ENCODE assay signal across 1 cellular context in the genomic region with DNA sequence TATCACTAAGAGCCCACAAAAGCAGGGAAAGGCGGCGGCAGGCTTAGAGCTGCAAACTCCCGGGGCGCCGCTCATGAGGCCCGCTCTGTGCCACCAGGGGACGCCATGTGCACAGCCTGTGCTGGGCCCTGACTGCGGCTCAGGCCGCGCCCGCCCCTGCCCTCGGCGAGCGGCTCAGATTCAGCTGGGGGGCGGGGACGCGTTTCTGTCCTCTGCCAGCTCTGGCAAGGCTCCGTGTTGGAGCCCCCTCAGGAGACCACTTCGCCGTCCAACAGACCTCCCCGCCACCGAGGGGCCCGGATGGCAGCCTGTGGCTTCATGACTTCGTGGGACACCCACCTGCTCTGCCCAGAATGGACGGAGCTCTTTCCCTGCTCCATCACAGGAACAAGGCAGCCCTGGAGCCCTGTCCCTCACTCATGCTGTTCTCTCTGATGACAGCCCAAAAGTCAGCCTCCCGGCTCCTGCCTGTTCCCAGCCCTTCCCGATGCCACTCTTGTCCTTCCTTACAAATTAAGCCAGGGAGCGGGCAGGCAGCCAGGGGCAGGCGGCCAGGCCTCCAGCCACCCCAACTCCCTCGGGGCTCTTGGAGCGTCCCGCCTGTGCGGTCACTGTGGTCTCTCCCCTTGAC.
TF ChIP-seq lines count a peak whose summit lies in the region.

No MANE protein-coding gene starts in this region.

TF ChIP-seq in HepG2, 621 proteins besides CTCF, POLR2A, EP300 and RAD21 (continued from another document and continues in another):
- TF ChIP-seq ZIK1 (CRISPR knock-in tag; IDR thresholded peaks at IDR 0.05; ENCODE audit: borderline replicate concordance, low read depth): peak; percentile 68; the same call in 1 of the 2 replicates
- TF ChIP-seq XRCC5 (optimal IDR thresholded peaks at IDR 0.05; ENCODE audit: low read length): peak; percentile 42
- TF ChIP-seq ZNF597 (CRISPR knock-in tag; IDR thresholded peaks at IDR 0.05): no peak
- no peak for TF ChIP-seq ZEB1 (IDR thresholded peaks at IDR 0.05; ENCODE audit: insufficient replicate concordance, low read depth)
- TF ChIP-seq, protein P1, sequence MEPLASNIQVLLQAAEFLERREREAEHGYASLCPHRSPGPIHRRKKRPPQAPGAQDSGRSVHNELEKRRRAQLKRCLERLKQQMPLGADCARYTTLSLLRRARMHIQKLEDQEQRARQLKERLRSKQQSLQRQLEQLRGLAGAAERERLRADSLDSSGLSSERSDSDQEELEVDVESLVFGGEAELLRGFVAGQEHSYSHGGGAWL (CRISPR knock-in tag; IDR thresholded peaks at IDR 0.05): peak; percentile 60
- no peak for TF ChIP-seq HNF1B (CRISPR knock-in tag; IDR thresholded peaks at IDR 0.05)
- TF ChIP-seq ZNF567 (CRISPR knock-in tag; IDR thresholded peaks at IDR 0.05; ENCODE audit: borderline replicate concordance): peak; percentile 89; the same call in 1 of the 2 replicates
- TF ChIP-seq ZNF607 (CRISPR knock-in tag; IDR thresholded peaks at IDR 0.05; ENCODE audit: borderline replicate concordance): peak; percentile 65; the same call in 1 of the 2 replicates
- TF ChIP-seq, protein P2, sequence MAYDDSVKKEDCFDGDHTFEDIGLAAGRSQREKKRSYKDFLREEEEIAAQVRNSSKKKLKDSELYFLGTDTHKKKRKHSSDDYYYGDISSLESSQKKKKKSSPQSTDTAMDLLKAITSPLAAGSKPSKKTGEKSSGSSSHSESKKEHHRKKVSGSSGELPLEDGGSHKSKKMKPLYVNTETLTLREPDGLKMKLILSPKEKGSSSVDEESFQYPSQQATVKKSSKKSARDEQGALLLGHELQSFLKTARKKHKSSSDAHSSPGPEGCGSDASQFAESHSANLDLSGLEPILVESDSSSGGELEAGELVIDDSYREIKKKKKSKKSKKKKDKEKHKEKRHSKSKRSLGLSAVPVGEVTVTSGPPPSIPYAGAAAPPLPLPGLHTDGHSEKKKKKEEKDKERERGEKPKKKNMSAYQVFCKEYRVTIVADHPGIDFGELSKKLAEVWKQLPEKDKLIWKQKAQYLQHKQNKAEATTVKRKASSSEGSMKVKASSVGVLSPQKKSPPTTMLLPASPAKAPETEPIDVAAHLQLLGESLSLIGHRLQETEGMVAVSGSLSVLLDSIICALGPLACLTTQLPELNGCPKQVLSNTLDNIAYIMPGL (CRISPR knock-in tag; IDR thresholded peaks at IDR 0.05; ENCODE audit: borderline replicate concordance in 1 of 2, low read depth in 1 of 2): peak; percentile 42 to 81; a peak in 2 of 4 replicates
- peak; percentile 49; the same call in 1 of the 2 replicates for TF ChIP-seq ZNF619 (CRISPR knock-in tag; IDR thresholded peaks at IDR 0.05)
- peak; percentile 41; the same call in 1 of the 2 replicates for TF ChIP-seq TAF1 (CRISPR knock-in tag; IDR thresholded peaks at IDR 0.05)
- TF ChIP-seq THAP7 (CRISPR knock-in tag; IDR thresholded peaks at IDR 0.05): peak; percentile 81; the same call in 1 of the 2 replicates
- TF ChIP-seq RXRB (CRISPR knock-in tag; IDR thresholded peaks at IDR 0.05; ENCODE audit: borderline replicate concordance): 0 out of 2 replicates have a peak, but pooled peaks have one; percentile 11
- no peak for TF ChIP-seq SRSF4 (IDR thresholded peaks at IDR 0.05; ENCODE audit: low read depth, low read length, poor library complexity, severe bottlenecking)
- TF ChIP-seq TOPORS (CRISPR knock-in tag; IDR thresholded peaks at IDR 0.05): peak; percentile 79
- TF ChIP-seq ZNF878 (CRISPR knock-in tag; IDR thresholded peaks at IDR 0.05): no peak
- TF ChIP-seq KMT2A (CRISPR knock-in tag; IDR thresholded peaks at IDR 0.05): peak; percentile 75; the same call in 1 of the 2 replicates
- peak; percentile 73; the same call in 1 of the 2 replicates for TF ChIP-seq ZNF33B (CRISPR knock-in tag; IDR thresholded peaks at IDR 0.05)
- peak; percentile 74; the same call in 1 of the 2 replicates for TF ChIP-seq ZNF777 (CRISPR knock-in tag; IDR thresholded peaks at IDR 0.05)
- no peak for TF ChIP-seq THYN1 (CRISPR knock-in tag; IDR thresholded peaks at IDR 0.05; ENCODE audit: borderline replicate concordance, low read depth)
- no peak for TF ChIP-seq ZNF382 (CRISPR knock-in tag; IDR thresholded peaks at IDR 0.05; ENCODE audit: borderline replicate concordance)
- TF ChIP-seq NFKBIZ (CRISPR knock-in tag; IDR thresholded peaks at IDR 0.05): 0 out of 2 replicates have a peak, but pooled peaks have one; percentile 27
- TF ChIP-seq, protein P3, sequence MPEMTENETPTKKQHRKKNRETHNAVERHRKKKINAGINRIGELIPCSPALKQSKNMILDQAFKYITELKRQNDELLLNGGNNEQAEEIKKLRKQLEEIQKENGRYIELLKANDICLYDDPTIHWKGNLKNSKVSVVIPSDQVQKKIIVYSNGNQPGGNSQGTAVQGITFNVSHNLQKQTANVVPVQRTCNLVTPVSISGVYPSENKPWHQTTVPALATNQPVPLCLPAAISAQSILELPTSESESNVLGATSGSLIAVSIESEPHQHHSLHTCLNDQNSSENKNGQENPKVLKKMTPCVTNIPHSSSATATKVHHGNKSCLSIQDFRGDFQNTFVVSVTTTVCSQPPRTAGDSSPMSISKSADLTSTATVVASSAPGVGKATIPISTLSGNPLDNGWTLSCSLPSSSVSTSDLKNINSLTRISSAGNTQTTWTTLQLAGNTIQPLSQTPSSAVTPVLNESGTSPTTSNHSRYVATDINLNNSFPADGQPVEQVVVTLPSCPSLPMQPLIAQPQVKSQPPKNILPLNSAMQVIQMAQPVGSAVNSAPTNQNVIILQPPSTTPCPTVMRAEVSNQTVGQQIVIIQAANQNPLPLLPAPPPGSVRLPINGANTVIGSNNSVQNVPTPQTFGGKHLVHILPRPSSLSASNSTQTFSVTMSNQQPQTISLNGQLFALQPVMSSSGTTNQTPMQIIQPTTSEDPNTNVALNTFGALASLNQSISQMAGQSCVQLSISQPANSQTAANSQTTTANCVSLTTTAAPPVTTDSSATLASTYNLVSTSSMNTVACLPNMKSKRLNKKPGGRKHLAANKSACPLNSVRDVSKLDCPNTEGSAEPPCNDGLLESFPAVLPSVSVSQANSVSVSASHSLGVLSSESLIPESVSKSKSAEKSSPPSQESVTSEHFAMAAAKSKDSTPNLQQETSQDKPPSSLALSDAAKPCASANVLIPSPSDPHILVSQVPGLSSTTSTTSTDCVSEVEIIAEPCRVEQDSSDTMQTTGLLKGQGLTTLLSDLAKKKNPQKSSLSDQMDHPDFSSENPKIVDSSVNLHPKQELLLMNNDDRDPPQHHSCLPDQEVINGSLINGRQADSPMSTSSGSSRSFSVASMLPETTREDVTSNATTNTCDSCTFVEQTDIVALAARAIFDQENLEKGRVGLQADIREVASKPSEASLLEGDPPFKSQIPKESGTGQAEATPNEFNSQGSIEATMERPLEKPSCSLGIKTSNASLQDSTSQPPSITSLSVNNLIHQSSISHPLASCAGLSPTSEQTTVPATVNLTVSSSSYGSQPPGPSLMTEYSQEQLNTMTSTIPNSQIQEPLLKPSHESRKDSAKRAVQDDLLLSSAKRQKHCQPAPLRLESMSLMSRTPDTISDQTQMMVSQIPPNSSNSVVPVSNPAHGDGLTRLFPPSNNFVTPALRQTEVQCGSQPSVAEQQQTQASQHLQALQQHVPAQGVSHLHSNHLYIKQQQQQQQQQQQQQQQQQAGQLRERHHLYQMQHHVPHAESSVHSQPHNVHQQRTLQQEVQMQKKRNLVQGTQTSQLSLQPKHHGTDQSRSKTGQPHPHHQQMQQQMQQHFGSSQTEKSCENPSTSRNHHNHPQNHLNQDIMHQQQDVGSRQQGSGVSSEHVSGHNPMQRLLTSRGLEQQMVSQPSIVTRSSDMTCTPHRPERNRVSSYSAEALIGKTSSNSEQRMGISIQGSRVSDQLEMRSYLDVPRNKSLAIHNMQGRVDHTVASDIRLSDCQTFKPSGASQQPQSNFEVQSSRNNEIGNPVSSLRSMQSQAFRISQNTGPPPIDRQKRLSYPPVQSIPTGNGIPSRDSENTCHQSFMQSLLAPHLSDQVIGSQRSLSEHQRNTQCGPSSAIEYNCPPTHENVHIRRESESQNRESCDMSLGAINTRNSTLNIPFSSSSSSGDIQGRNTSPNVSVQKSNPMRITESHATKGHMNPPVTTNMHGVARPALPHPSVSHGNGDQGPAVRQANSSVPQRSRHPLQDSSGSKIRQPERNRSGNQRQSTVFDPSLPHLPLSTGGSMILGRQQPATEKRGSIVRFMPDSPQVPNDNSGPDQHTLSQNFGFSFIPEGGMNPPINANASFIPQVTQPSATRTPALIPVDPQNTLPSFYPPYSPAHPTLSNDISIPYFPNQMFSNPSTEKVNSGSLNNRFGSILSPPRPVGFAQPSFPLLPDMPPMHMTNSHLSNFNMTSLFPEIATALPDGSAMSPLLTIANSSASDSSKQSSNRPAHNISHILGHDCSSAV (CRISPR knock-in tag; IDR thresholded peaks at IDR 0.05; ENCODE audit: borderline replicate concordance): no peak
- TF ChIP-seq, protein P4, sequence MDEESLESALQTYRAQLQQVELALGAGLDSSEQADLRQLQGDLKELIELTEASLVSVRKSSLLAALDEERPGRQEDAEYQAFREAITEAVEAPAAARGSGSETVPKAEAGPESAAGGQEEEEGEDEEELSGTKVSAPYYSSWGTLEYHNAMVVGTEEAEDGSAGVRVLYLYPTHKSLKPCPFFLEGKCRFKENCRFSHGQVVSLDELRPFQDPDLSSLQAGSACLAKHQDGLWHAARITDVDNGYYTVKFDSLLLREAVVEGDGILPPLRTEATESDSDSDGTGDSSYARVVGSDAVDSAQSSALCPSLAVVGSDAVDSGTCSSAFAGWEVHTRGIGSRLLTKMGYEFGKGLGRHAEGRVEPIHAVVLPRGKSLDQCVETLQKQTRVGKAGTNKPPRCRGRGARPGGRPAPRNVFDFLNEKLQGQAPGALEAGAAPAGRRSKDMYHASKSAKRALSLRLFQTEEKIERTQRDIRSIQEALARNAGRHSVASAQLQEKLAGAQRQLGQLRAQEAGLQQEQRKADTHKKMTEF (CRISPR knock-in tag; IDR thresholded peaks at IDR 0.05): peak; percentile 59; the same call in 1 of the 2 replicates
- peak; percentile 44; the same call in 1 of the 2 replicates for TF ChIP-seq ZSCAN20 (CRISPR knock-in tag; IDR thresholded peaks at IDR 0.05; ENCODE audit: borderline replicate concordance)
- peak; percentile 52; the same call in 1 of the 2 replicates for TF ChIP-seq ZNF329 (CRISPR knock-in tag; IDR thresholded peaks at IDR 0.05; ENCODE audit: low read depth)
- peak; percentile 37; the same call in 1 of the 2 replicates for TF ChIP-seq ZNF772 (CRISPR knock-in tag; IDR thresholded peaks at IDR 0.05)
- TF ChIP-seq BHLHE40 (IDR thresholded peaks at IDR 0.05; ENCODE audit: low read length): peak; percentile 40; the same call in 1 of the 2 replicates
- peak; percentile 45; the same call in 1 of the 2 replicates for TF ChIP-seq ZNF710 (CRISPR knock-in tag; IDR thresholded peaks at IDR 0.05; ENCODE audit: borderline replicate concordance)
- TF ChIP-seq, protein P5, sequence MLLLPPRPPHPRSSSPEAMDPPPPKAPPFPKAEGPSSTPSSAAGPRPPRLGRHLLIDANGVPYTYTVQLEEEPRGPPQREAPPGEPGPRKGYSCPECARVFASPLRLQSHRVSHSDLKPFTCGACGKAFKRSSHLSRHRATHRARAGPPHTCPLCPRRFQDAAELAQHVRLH (CRISPR knock-in tag; IDR thresholded peaks at IDR 0.05; ENCODE audit: borderline replicate concordance, low read depth): peak; percentile 67; the same call in 1 of the 2 replicates
- TF ChIP-seq FOXO1 (CRISPR knock-in tag; IDR thresholded peaks at IDR 0.05): peak; percentile 62
- TF ChIP-seq SATB2 (CRISPR knock-in tag; IDR thresholded peaks at IDR 0.05): no peak
- TF ChIP-seq ZNF616 (CRISPR knock-in tag; IDR thresholded peaks at IDR 0.05; ENCODE audit: low read depth): no peak
- TF ChIP-seq TBL1XR1 (IDR thresholded peaks at IDR 0.05; ENCODE audit: borderline replicate concordance, low read length, partially characterized antibody): no peak
- TF ChIP-seq ZNF724P (CRISPR knock-in tag; IDR thresholded peaks at IDR 0.05; ENCODE audit: borderline replicate concordance): 0 out of 2 replicates have a peak, but pooled peaks have one; percentile 18
- no peak; the same call in 1 of the 2 replicates for TF ChIP-seq NR1H2 (CRISPR knock-in tag; IDR thresholded peaks at IDR 0.05; ENCODE audit: borderline replicate concordance, low read depth)
